Comparison of ENCODE assay signal across 29 cellular contexts in the genomic region with DNA sequence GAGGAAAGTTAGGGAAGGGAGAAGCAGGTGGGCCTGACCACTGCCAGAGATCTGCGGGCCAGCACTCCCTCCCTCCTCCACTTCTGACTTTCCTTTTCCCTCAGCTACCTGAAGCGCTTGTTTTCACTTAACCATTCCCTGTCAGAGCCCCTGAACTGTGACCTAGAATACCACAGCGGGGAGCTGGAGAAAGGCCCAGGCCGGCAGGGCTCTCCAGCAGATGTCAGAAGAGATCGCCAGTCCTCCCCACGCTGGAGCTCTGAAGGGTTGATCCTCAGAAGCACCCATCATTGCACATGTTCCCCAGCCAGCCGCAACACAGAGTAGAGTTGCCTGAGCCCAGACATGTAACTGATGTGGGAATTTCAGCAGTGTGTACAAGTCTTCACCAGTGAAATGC. TPM values are rescaled to one million over a fixed set of nuclear protein-coding genes. Genes with fewer than 3 reads are reported as not detected.
DNase-seq lines count a peak whose midpoint lies in the region; ATAC-seq, FAIRE-seq and TF ChIP-seq lines count a peak whose summit lies in the region.
"Had no signal": no experiment of that assay in that cellular context is flagged by ENCODE, and none has a peak within 500 bp of the region (broad histone marks: within the 10 kb centered on the region; RNA-seq: fewer than 3 reads in every experiment).

No MANE protein-coding gene starts in this region.

- no peaks in the 10 kb centered on the region for H3K36me3 Mint-ChIP-seq in H9 (ENCODE audit: insufficient read depth in 1 of 3, low read depth in 3 of 3)
- H3K36me3 Mint-ChIP-seq: CD4-positive, alpha-beta memory T cell; IgD-negative memory B cell had no signal

- H2BK15ac ChIP-seq in H9 (ENCODE audit: low read depth, low read length) (no peak overlapping the region), H1 (ENCODE audit: low read length) (no peak overlapping the region), mesendoderm (replicated peaks; ENCODE audit: low read depth) (no peak overlapping the region)

- H2BK5ac ChIP-seq in H9 (ENCODE audit: insufficient read length, low read length) (no peak overlapping the region), H1 (ENCODE audit: low read depth, low read length) (no peak overlapping the region), mesendoderm (ENCODE audit: low read length) (no peak overlapping the region)

- CTCF ChIA-PET in H1 (lab: Charles Lee; ENCODE audit: partially characterized antibody) = interaction anchor here (0.6 to 1.3 kb wide), 4 partner anchors 16 to 120 kb away, joined by 3 to 5 read pairs (median 4); no protein-coding TSS in a partner anchor

- 0 out of 7 replicates have a peak overlapping the region, but pooled peaks of 1 of the 3 experiments have one; percentile 18 for H3K27ac Mint-ChIP-seq in H9
- H3K27ac Mint-ChIP-seq: CD4-positive, alpha-beta memory T cell; IgD-negative memory B cell had no signal

- H3K4me2 ChIP-seq in H9 (ENCODE audit: insufficient read depth, insufficient read length, low read length) (no peak overlapping the region), H1 (ENCODE audit: insufficient read depth in 1 of 2, low read depth in 2 of 2, low read length in 2 of 2) (no peak overlapping the region), mesendoderm (ENCODE audit: low read length) (no peak overlapping the region)
- H3K4me2 ChIP-seq: A549 had no signal

- no peaks in the 10 kb centered on the region for H3K9me3 ChIP-seq in H9 (ENCODE audit: control insufficient read depth, low read depth, low read length)
- H3K9me3 ChIP-seq in H1 (ENCODE audit: insufficient read depth in 2 of 2, low read depth in 1 of 2, low read length in 1 of 2) = no peaks in the 10 kb centered on the region
- no peaks in the 10 kb centered on the region for H3K9me3 ChIP-seq in BE2C
- H3K9me3 ChIP-seq in spleen = no peaks in the 10 kb centered on the region
- H3K9me3 ChIP-seq: A549 had no signal

- H4K20me1 ChIP-seq in H9 (ENCODE audit: control insufficient read depth, insufficient read depth, insufficient read length) (no peaks in the 10 kb centered on the region), H1 (replicated peaks in 1 of 2; ENCODE audit: control insufficient read depth in 1 of 2, insufficient read depth in 2 of 2, low read length in 2 of 2) (no peaks in the 10 kb centered on the region)

- H2BK120ac ChIP-seq in H9 (ENCODE audit: low read depth, low read length, poor library complexity, severe bottlenecking) = no peak overlapping the region
- H2BK120ac ChIP-seq in H1 (replicated peaks; ENCODE audit: low read depth, low read length) = no peak overlapping the region
- no peak overlapping the region for H2BK120ac ChIP-seq in mesendoderm (ENCODE audit: low read depth, low read length)

- H3K27me3 ChIP-seq in H9 (ENCODE audit: insufficient read depth, low read length) (no peaks in the 10 kb centered on the region), H1 (replicated peaks in 1 of 4; ENCODE audit: control insufficient read depth in 3 of 4, extremely low read depth in 1 of 4, insufficient read depth in 3 of 4, low read length in 3 of 4) (no peaks in the 10 kb centered on the region), mesendoderm (ENCODE audit: insufficient read depth, low read length, poor library complexity) (no peaks in the 10 kb centered on the region), BE2C (no peaks in the 10 kb centered on the region), spleen (replicated peaks in 1 of 7) (peaks cover 0 to 23% (median 0%) of the 10 kb centered on the region in 7 donors)

- peaks cover 32 to 33% of the 10 kb centered on the region in 2 experiments for H3K4me1 Mint-ChIP-seq in H9
- H3K4me1 Mint-ChIP-seq: CD4-positive, alpha-beta memory T cell had no signal

- no peaks in the 10 kb centered on the region for H3K36me3 ChIP-seq in H1 (ENCODE audit: control insufficient read depth in 2 of 4, insufficient read depth in 4 of 4, low read length in 3 of 4)
- H3K36me3 ChIP-seq in mesendoderm (ENCODE audit: control insufficient read depth, insufficient read depth, low read length) = peaks cover 2% of the 10 kb centered on the region
- no peaks in the 10 kb centered on the region for H3K36me3 ChIP-seq in BE2C
- no peaks in the 10 kb centered on the region for H3K36me3 ChIP-seq in spleen

- no peak overlapping the region for H3K18ac ChIP-seq in H9 (ENCODE audit: insufficient read length, low read depth, low read length)
- 0 out of 2 replicates have a peak overlapping the region, but pooled peaks have one; percentile 62 for H3K18ac ChIP-seq in H1 (ENCODE audit: extremely low read depth, low read length)
- no peak overlapping the region for H3K18ac ChIP-seq in mesendoderm (ENCODE audit: low read length)

- ATAC-seq in HG03280 (IDR thresholded peaks at IDR 0.05; ENCODE audit: unreplicated experiment) = no peak
- ATAC-seq: A549, Panc1 had no signal

- no peak overlapping the region for H2AK5ac ChIP-seq in H9 (ENCODE audit: insufficient read length, low read length)
- H2AK5ac ChIP-seq in H1 (ENCODE audit: low read depth, low read length) = no peak overlapping the region
- no peak overlapping the region for H2AK5ac ChIP-seq in mesendoderm (ENCODE audit: low read length)

- FAIRE-seq in H1 (lab: Jason Lieb, UNC) = no peak
- FAIRE-seq: A549, GM12891, H54 had no signal

- H3K56ac ChIP-seq in H9 (ENCODE audit: insufficient read length, low read depth, low read length) = no peak overlapping the region
- H3K56ac ChIP-seq in H1 (replicated peaks; ENCODE audit: insufficient read length, low read depth, low read length) = no peak overlapping the region
- no peak overlapping the region for H3K56ac ChIP-seq in mesendoderm (ENCODE audit: low read length)

- peak; percentile 44 to 56 for TF ChIP-seq RAD21 in H1 (IDR thresholded peaks at IDR 0.05 in 1 of 2, conservative IDR thresholded peaks at IDR 0.05 in 1 of 2; ENCODE audit: low read depth in 2 of 2, low read length in 2 of 2)

- no peaks in the 10 kb centered on the region for H3K9me3 Mint-ChIP-seq in H9
- H3K9me3 Mint-ChIP-seq: IgD-negative memory B cell had no signal

- H3K4ac ChIP-seq in H9 (ENCODE audit: low read depth, low read length) (no peak overlapping the region), H1 (replicated peaks; ENCODE audit: insufficient read length, low read depth, low read length) (no peak overlapping the region), mesendoderm (ENCODE audit: low read depth, low read length) (no peak overlapping the region)

- DNase-seq in H9 = peak; percentile 54
- peak in 1 of 2 experiments; percentile 13 for DNase-seq in H1 (ENCODE audit: low read depth in 1 of 2, low spot score in 2 of 2)
- peak; percentile 43 for DNase-seq in mesendoderm
- no peak for DNase-seq in BE2C
- DNase-seq in spleen = no peak
- no peak for DNase-seq in MV-4-11 (lab: John Stamatoyannopoulos, UW)
- DNase-seq: AML-193; C1 segment of cervical spinal cord; CD4-positive, alpha-beta memory T cell; COR-L47; GDM1; NCI-H1092 treated with DMSO at 0.1 percent for 48 hours; NCI-H1436; NCI-H187; NCI-H2081 treated with DMSO at 0.1 percent for 48 hours; NCI-H2171; NCI-H226; NCI-H510A; NCI-H69; SHP77 had no signal

- H2BK20ac ChIP-seq in H9 (ENCODE audit: low read depth, low read length, poor library complexity, severe bottlenecking) (no peak overlapping the region), H1 (ENCODE audit: low read length) (no peak overlapping the region)

- H3K23ac ChIP-seq in H9 (ENCODE audit: insufficient read length, low read depth, low read length) (no peak overlapping the region), H1 (ENCODE audit: insufficient read length) (no peak overlapping the region), mesendoderm (ENCODE audit: low read length) (no peak overlapping the region)

- H4K91ac ChIP-seq in H9 (ENCODE audit: insufficient read length, low read depth, low read length) = no peak overlapping the region
- no peak overlapping the region for H4K91ac ChIP-seq in H1 (replicated peaks; ENCODE audit: insufficient read length, low read length)

- no peaks in the 10 kb centered on the region for H3K79me2 ChIP-seq in H9 (ENCODE audit: insufficient read depth, low read length)
- no peaks in the 10 kb centered on the region for H3K79me2 ChIP-seq in H1 (ENCODE audit: control insufficient read depth in 1 of 2, insufficient read depth in 2 of 2, low read length in 2 of 2)
- no peaks in the 10 kb centered on the region for H3K79me2 ChIP-seq in mesendoderm (ENCODE audit: control insufficient read depth, insufficient read depth, low read length)

- H3K4me1 ChIP-seq in H9 (ENCODE audit: insufficient read depth, low read length) (peaks cover 3% of the 10 kb centered on the region; the same call in 1 of the 2 replicates), H1 (replicated peaks in 1 of 4; ENCODE audit: control insufficient read depth in 3 of 4, insufficient read depth in 4 of 4, low read length in 3 of 4) (peaks cover 0 to 14% (median 6%) of the 10 kb centered on the region in 4 experiments; a peak in 5 of 7 replicates), mesendoderm (ENCODE audit: control insufficient read depth, low read depth, low read length) (no peaks in the 10 kb centered on the region), BE2C (no peaks in the 10 kb centered on the region), spleen (no peaks in the 10 kb centered on the region)
- H3K4me1 ChIP-seq: A549 had no signal

- no peak overlapping the region for H4K5ac ChIP-seq in H9 (ENCODE audit: insufficient read length, low read depth, low read length)
- H4K5ac ChIP-seq in H1 (ENCODE audit: insufficient read length, low read depth, low read length) = no peak overlapping the region
- no peak overlapping the region for H4K5ac ChIP-seq in mesendoderm (ENCODE audit: low read length)

- TF ChIP-seq POLR2A in H1 (IDR thresholded peaks at IDR 0.05; ENCODE audit: control extremely low read depth in 1 of 2, low read depth in 2 of 2, low read length in 2 of 2) (no peak), spleen (IDR thresholded peaks at IDR 0.05) (no peak)

- H3K79me1 ChIP-seq in H9 (ENCODE audit: insufficient read depth, low read depth, low read length, poor library complexity, severe bottlenecking) (no peaks in the 10 kb centered on the region), H1 (ENCODE audit: low read depth, low read length) (no peaks in the 10 kb centered on the region), mesendoderm (ENCODE audit: low read length) (no peaks in the 10 kb centered on the region)

- H3K27ac ChIP-seq in H9 (ENCODE audit: insufficient read length, low read depth, low read length) (no peak overlapping the region), H1 (ENCODE audit: low read depth, low read length) (no peak overlapping the region), mesendoderm (ENCODE audit: low read depth, low read length) (no peak overlapping the region), spleen (no peak overlapping the region)
- H3K27ac ChIP-seq: A549, RWPE1 had no signal

- H2AFZ ChIP-seq in H9 (ENCODE audit: low read length) = no peak overlapping the region
- H2AFZ ChIP-seq in H1 (ENCODE audit: low read length) = no peak overlapping the region

- no peak for TF ChIP-seq EP300 in H1 (IDR thresholded peaks at IDR 0.05; ENCODE audit: borderline replicate concordance in 1 of 2, low read depth in 2 of 2, low read length in 2 of 2)

- TF ChIP-seq CTCF in H9 (conservative IDR thresholded peaks at IDR 0.05) = peak; percentile 16; the same call in 1 of the 3 replicates
- peak; percentile 6 to 27 (median 21); a peak in 2 of 4 replicates for TF ChIP-seq CTCF in H1 (IDR thresholded peaks at IDR 0.05; ENCODE audit: control extremely low read depth in 1 of 3, insufficient read depth in 1 of 3, low read depth in 1 of 3, low read length in 3 of 3)
- TF ChIP-seq CTCF in BE2C (IDR thresholded peaks at IDR 0.05; ENCODE audit: low read depth, low read length) = no peak
- no peak for TF ChIP-seq CTCF in spleen (IDR thresholded peaks at IDR 0.05 in 8 of 11, conservative IDR thresholded peaks at IDR 0.05 in 3 of 11)

- no peak overlapping the region for H3T11ph ChIP-seq in H9 (ENCODE audit: low read length)

- intact Hi-C loops in spleen (cut with DNase I; ENCODE audit: low total_unique reads) = no loop called here

- H3K4me3 ChIP-seq in H1 (ENCODE audit: extremely low read depth in 1 of 4, insufficient read depth in 2 of 4, low read depth in 3 of 4, low read length in 4 of 4) = no peak overlapping the region
- no peak overlapping the region for H3K4me3 ChIP-seq in mesendoderm (ENCODE audit: low read length)
- H3K4me3 ChIP-seq in BE2C (ENCODE audit: low read depth, low read length) = no peak overlapping the region
- no peak overlapping the region for H3K4me3 ChIP-seq in spleen
- H3K4me3 ChIP-seq: A549 had no signal

- H3K9ac ChIP-seq in H9 (ENCODE audit: extremely low read depth, insufficient read length, low read length) = no peak overlapping the region
- no peak overlapping the region for H3K9ac ChIP-seq in H1 (replicated peaks in 1 of 4; ENCODE audit: extremely low read depth in 1 of 4, low read depth in 3 of 4, low read length in 3 of 4)
- no peak overlapping the region for H3K9ac ChIP-seq in mesendoderm (ENCODE audit: low read length)

- no peak overlapping the region for H3K14ac ChIP-seq in H9 (ENCODE audit: insufficient read depth, low read length)
- no peak overlapping the region for H3K14ac ChIP-seq in H1 (ENCODE audit: insufficient read length)

- no peak overlapping the region for H4K8ac ChIP-seq in H9 (replicated peaks; ENCODE audit: insufficient read length, low read depth, low read length)
- H4K8ac ChIP-seq in H1 (ENCODE audit: extremely low read depth, insufficient read depth, low read length) = no peak overlapping the region
- H4K8ac ChIP-seq in mesendoderm (ENCODE audit: low read depth, low read length) = no peak overlapping the region

- no peaks in the 10 kb centered on the region for H3K23me2 ChIP-seq in H9 (ENCODE audit: insufficient read length, low read depth, low read length, poor library complexity, severe bottlenecking)
- H3K23me2 ChIP-seq in H1 (ENCODE audit: low read depth, low read length) = no peaks in the 10 kb centered on the region

- POLR2A ChIA-PET in H1 (lab: Charles Lee; ENCODE audit: partially characterized antibody) = no interaction called here

- H2BK12ac ChIP-seq in H9 (ENCODE audit: insufficient read length, low read depth, low read length) (no peak overlapping the region), H1 (ENCODE audit: low read depth, low read length) (no peak overlapping the region)

- no peaks in the 10 kb centered on the region; the same call in 1 of the 2 replicates for H3K27me3 Mint-ChIP-seq in H9 (ENCODE audit: low read depth)

- H3K4me3 Mint-ChIP-seq in H9 = no peak overlapping the region
- H3K4me3 Mint-ChIP-seq: CD4-positive, alpha-beta memory T cell; IgD-negative memory B cell had no signal

- no CpG with 5 or more reads among the region's 7 CpGs for WGBS in H9 (ENCODE audit: extremely low coverage, insufficient read length, low lambda C conversion rate)
- 51% methylated on average over 7 of the region's 7 CpGs; no CpG with 5 or more reads in 1 of the 2 experiments for WGBS in H1 (ENCODE audit: extremely low coverage in 1 of 2, insufficient coverage in 1 of 2, insufficient read length in 1 of 2, insufficient replicate concordance in 2 of 2, low coverage in 1 of 2, low lambda C conversion rate in 2 of 2, missing lambda C conversion rate in 1 of 2), 2 experiments
- WGBS in mesendoderm (ENCODE audit: extremely low coverage, insufficient coverage, low lambda C conversion rate) = no CpG with 5 or more reads among the region's 7 CpGs
- WGBS in spleen, 5 donors = 63 to 77% (median 68%) methylated on average over 7 of the region's 7 CpGs

RNA-seq across cellular contexts. Expression of a gene that starts 44.4 kb away (rescaled TPM):
- total RNA-seq in H9 (2021) (2.0 and 2.3 TPM in 2 replicates), spleen (not detected)
- 0.27 and 0.47 TPM in 2 replicates for total RNA-seq in H1 (2021; fragmentation: NEBNext Ultra II Directional; extraction: Animal tissue kit (Norgen Biotek cat#: 25700))
- polyA plus RNA-seq in H1 (2011; rRNA removed) (0.30 and 0.46 TPM in 2 replicates), spleen (not detected)
- polyA plus RNA-seq in H1 (2011; cell fraction: cytosol; rRNA removed) = 0.31 TPM
- polyA plus RNA-seq in H1 (2011; cell fraction: nucleus; rRNA removed) = 0.36 TPM
- polyA plus RNA-seq in H1 (2012, experiment 1 of 2) = 0.03 to 0.66 TPM (median 0.20 TPM) in 4 replicates
- polyA plus RNA-seq in H1 (2012, experiment 2 of 2) = 0.31 TPM
- 1.6 TPM for polyA plus RNA-seq in H1 (2013, experiment 1 of 2)
- polyA plus RNA-seq in H1 (2013, experiment 2 of 2) = 0.94 TPM
- polyA minus RNA-seq in H1 (2011; rRNA and poly(A)+ RNA removed) = not detected in 2 replicates
- polyA minus RNA-seq in H1 (2011; cell fraction: cytosol; rRNA and poly(A)+ RNA removed) = not detected
- not detected for polyA minus RNA-seq in H1 (2011; cell fraction: nucleus; rRNA and poly(A)+ RNA removed)
- 0.21 TPM for polyA plus RNA-seq in mesendoderm (2013, experiment 1 of 2)
- polyA plus RNA-seq in mesendoderm (2013, experiment 2 of 2) = 0.31 TPM
- polyA plus RNA-seq in BE2C (2012; ENCODE audit: insufficient read depth, insufficient read length, low read depth) = 0.23 TPM
- total RNA-seq: CD4-positive, alpha-beta memory T cell; OCI-LY7; SK-MEL-5 had no signal
- polyA plus RNA-seq: A549; CD4-positive, alpha-beta memory T cell; IgD-negative memory B cell had no signal

Comparison
In these comparisons a context has a peak if more than half of its experiments do, and no peak if none do; other contexts are left out.
1. DNase-seq: peak in H9 (single experiment) and mesendoderm (single experiment); none in BE2C (single experiment), spleen (single experiment) and MV-4-11 (single experiment).
2. CTCF ChIP-seq: peak in H9 (single experiment) and H1 (3 of 3); none in BE2C (single experiment) and spleen (0 of 11).